In the genomic region with DNA sequence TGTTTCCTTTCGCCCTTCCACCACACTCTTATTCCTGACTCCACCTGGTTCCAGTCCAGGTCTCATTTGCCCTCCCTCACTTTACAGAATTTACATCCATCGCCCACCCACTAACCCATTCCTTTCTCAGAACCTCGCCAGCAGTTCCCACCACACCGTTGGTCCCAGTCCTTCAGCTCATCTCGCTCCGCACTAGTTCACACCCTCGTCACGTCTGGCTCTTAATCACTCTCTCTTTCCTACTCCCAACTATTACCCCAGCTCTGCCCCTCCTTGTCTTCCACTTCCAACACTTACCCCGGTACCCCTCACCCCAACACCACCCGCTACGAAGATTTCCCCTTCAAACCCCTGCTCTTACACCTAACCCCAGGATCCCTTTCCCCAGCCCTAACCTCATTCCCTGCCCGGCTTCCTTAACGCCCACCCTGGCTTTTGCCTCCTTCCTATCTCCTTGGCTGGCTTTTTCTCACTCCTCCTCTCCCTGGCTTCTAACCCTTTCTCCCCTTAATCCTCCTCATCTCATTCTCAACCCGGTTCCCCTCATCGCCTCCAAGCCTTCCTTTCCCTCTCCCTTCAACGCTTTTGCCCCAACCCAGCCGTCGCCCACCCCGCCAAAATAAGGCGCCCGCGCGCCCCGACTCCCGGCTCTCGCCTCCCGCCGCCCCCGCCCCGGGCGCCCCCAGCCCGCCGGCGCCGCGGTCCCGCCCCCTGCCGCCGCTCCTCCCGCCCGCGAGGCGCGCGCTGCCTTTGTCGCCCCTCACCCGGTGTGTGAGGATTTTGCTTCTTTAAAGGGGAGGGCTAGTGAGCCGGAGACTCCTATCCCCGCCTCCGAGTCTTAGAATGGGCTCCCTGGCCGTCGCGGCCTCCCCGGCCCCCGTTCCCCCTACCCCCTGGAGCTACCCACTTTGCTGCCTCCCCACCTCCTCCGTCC, we compare ENCODE assay signal across 9 cellular contexts. TPM values are rescaled to one million over a fixed set of nuclear protein-coding genes. Genes with fewer than 3 reads are reported as not detected.
DNase-seq lines count a peak whose midpoint lies in the region; TF ChIP-seq lines count a peak whose summit lies in the region.
"Had no signal": no experiment of that assay in that cellular context is flagged by ENCODE, and none has a peak within 500 bp of the region (broad histone marks: within the 10 kb centered on the region; RNA-seq: fewer than 3 reads in every experiment).

No MANE protein-coding gene starts in this region.

- no peak for TF ChIP-seq CTCF in HEK293 (tag by site-specific recombination; IDR thresholded peaks at IDR 0.05)

- no peaks in the 10 kb centered on the region for H3K36me3 Mint-ChIP-seq in immature natural killer cell

- POLR2A ChIA-PET in HEK293 (lab: Yijun Ruan, JAX): interaction anchor here (0.5 to 2.5 kb wide), 13 partner anchors 9 to 430 kb away, joined by 3 to 16 read pairs (median 4); a partner anchor contains a TSS

- H3K27ac ChIP-seq in HEK293 (ENCODE audit: extremely low read depth, low read depth, low read length): no peak overlapping the region; the same call in 1 of the 2 replicates

- peaks cover 0 to 3% (median 1%) of the 10 kb centered on the region in 3 donors for H3K27me3 Mint-ChIP-seq in immature natural killer cell (ENCODE audit: low read depth in 3 of 3)
- H3K27me3 Mint-ChIP-seq: dendritic cell treated with granulocyte-macrophage colony-stimulating factor and Interleukin-4, amounts not matched to agents 40 ng/mL and 50 ng/mL, for 4 days had no signal

- no peak overlapping the region for H3K4me3 Mint-ChIP-seq in immature natural killer cell
- H3K4me3 Mint-ChIP-seq: dendritic cell treated with granulocyte-macrophage colony-stimulating factor and Interleukin-4, amounts not matched to agents 40 ng/mL and 50 ng/mL, for 4 days had no signal

- H3K27ac Mint-ChIP-seq in immature natural killer cell: peak overlapping the region in 3 of 6 donors; percentile 90 to 96 (median 93)
- H3K27ac Mint-ChIP-seq: dendritic cell treated with granulocyte-macrophage colony-stimulating factor and Interleukin-4, amounts not matched to agents 40 ng/mL and 50 ng/mL, for 4 days had no signal

- peak overlapping the region; percentile 89 for H3K4me3 ChIP-seq in HEK293 (ENCODE audit: low read depth, low read length)

- DNase-seq in NCI-H510A treated with DMSO at 0.1 percent for 48 hours (lab: John Stamatoyannopoulos, UW): peak; percentile 90
- DNase-seq in NCI-H510A (lab: John Stamatoyannopoulos, UW): no peak
- peak; percentile 14 for DNase-seq in NCI-H1105 (lab: John Stamatoyannopoulos, UW)
- DNase-seq in activated naive CD8-positive, alpha-beta T cell treated with anti-CD3 and anti-CD28 coated beads, Interleukin-2, amount 50 U/mL, for 16 hours (ENCODE audit: low read depth, low spot score): peak; percentile 0
- peak in 2 of 3 donors; percentile 3 to 10 for DNase-seq in immature natural killer cell
- peak; percentile 15 for DNase-seq in stimulated activated CD8-positive, alpha-beta memory T cell treated with anti-CD3 and anti-CD28 coated beads, Interleukin-7, amount 100 ng/mL, for 24 hours (ENCODE audit: low read depth)
- no peak for DNase-seq in foreskin melanocyte

- no peaks in the 10 kb centered on the region for H3K9me3 Mint-ChIP-seq in immature natural killer cell
- H3K9me3 Mint-ChIP-seq: dendritic cell treated with granulocyte-macrophage colony-stimulating factor and Interleukin-4, amounts not matched to agents 40 ng/mL and 50 ng/mL, for 4 days had no signal

- CTCF ChIA-PET in HEK293 (lab: Yijun Ruan, JAX): interaction anchor here (0.5 to 3.1 kb wide), 5 partner anchors 27 to 192 kb away, joined by 3 to 17 read pairs (median 7); a partner anchor contains a TSS

- H3K9me3 ChIP-seq in HEK293 (ENCODE audit: control insufficient read depth, insufficient read depth, low read depth, low read length): no peaks in the 10 kb centered on the region

- peaks cover 0 to 4% of the 10 kb centered on the region in 2 experiments; a peak in 1 of 3 replicates for H3K36me3 ChIP-seq in HEK293 (ENCODE audit: control insufficient read depth in 2 of 2, insufficient read depth in 1 of 2, low read length in 2 of 2)

- peaks cover 11 to 12% of the 10 kb centered on the region in 2 donors for H3K4me1 Mint-ChIP-seq in immature natural killer cell

- peaks cover 9% of the 10 kb centered on the region; the same call in 1 of the 2 replicates for H3K4me1 ChIP-seq in HEK293 (ENCODE audit: control insufficient read depth, insufficient read depth, low read length)

TF ChIP-seq in HEK293, 187 proteins besides CTCF, POLR2A, EP300 and RAD21 (continues in another document):
- TF ChIP-seq ZBTB8A (tag by site-specific recombination; IDR thresholded peaks at IDR 0.05) (peak; percentile 80), HOXA7 (CRISPR knock-in tag; IDR thresholded peaks at IDR 0.05; ENCODE audit: borderline replicate concordance) (no peak), ZBTB1 (tag by site-specific recombination; IDR thresholded peaks at IDR 0.05) (no peak), ZNF549 (tag by site-specific recombination; IDR thresholded peaks at IDR 0.05) (no peak), BCL11B (tag by site-specific recombination; IDR thresholded peaks at IDR 0.05; ENCODE audit: low read depth) (no peak), GLI4 (tag by site-specific recombination; IDR thresholded peaks at IDR 0.05) (no peak), ZNF311 (tag by site-specific recombination; IDR thresholded peaks at IDR 0.05; ENCODE audit: borderline replicate concordance) (peak; percentile 51; the same call in 1 of the 2 replicates), HOXC10 (CRISPR knock-in tag; IDR thresholded peaks at IDR 0.05) (0 out of 2 replicates have a peak, but pooled peaks have one; percentile 30), ZFP69B (tag by site-specific recombination; IDR thresholded peaks at IDR 0.05) (0 out of 2 replicates have a peak, but pooled peaks have one; percentile 18), WT1 (tag by site-specific recombination; IDR thresholded peaks at IDR 0.05) (peak; percentile 27; the same call in 1 of the 2 replicates), ZNF426 (tag by site-specific recombination; IDR thresholded peaks at IDR 0.05) (no peak), ZNF366 (tag by site-specific recombination; conservative IDR thresholded peaks at IDR 0.05) (peak; percentile 54; the same call in 1 of the 2 replicates), ZBTB7A (tag by site-specific recombination; IDR thresholded peaks at IDR 0.05; ENCODE audit: low read depth) (peak; percentile 83; the same call in 1 of the 2 replicates), ZSCAN23 (tag by site-specific recombination; IDR thresholded peaks at IDR 0.05) (peak; percentile 66; the same call in 1 of the 2 replicates)
- TF ChIP-seq, protein P1, sequence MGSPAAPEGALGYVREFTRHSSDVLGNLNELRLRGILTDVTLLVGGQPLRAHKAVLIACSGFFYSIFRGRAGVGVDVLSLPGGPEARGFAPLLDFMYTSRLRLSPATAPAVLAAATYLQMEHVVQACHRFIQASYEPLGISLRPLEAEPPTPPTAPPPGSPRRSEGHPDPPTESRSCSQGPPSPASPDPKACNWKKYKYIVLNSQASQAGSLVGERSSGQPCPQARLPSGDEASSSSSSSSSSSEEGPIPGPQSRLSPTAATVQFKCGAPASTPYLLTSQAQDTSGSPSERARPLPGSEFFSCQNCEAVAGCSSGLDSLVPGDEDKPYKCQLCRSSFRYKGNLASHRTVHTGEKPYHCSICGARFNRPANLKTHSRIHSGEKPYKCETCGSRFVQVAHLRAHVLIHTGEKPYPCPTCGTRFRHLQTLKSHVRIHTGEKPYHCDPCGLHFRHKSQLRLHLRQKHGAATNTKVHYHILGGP (tag by site-specific recombination; IDR thresholded peaks at IDR 0.05): peak; percentile 16; the same call in 1 of the 2 replicates
- TF ChIP-seq, protein P2, sequence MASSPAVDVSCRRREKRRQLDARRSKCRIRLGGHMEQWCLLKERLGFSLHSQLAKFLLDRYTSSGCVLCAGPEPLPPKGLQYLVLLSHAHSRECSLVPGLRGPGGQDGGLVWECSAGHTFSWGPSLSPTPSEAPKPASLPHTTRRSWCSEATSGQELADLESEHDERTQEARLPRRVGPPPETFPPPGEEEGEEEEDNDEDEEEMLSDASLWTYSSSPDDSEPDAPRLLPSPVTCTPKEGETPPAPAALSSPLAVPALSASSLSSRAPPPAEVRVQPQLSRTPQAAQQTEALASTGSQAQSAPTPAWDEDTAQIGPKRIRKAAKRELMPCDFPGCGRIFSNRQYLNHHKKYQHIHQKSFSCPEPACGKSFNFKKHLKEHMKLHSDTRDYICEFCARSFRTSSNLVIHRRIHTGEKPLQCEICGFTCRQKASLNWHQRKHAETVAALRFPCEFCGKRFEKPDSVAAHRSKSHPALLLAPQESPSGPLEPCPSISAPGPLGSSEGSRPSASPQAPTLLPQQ (tag by site-specific recombination; IDR thresholded peaks at IDR 0.05): 0 out of 2 replicates have a peak, but pooled peaks have one; percentile 25

RNA-seq across cellular contexts. Expression of a gene that starts 0.5 kb away (rescaled TPM):
- under 1 TPM; 0.22 to 0.94 (median 0.62) TPM for polyA plus RNA-seq in immature natural killer cell

RNA-seq across cellular contexts. Expression of a gene that starts 26.3 kb away (rescaled TPM):
- 10 to 100 TPM in 2 of 3 donors, 1 to 10 TPM in 1; 5.9 to 11.5 (median 11.2) TPM for polyA plus RNA-seq in immature natural killer cell

RNA-seq across cellular contexts. Expression of a gene that starts 26.7 kb away (rescaled TPM):
- polyA plus RNA-seq in immature natural killer cell: 10 to 100 TPM; 10.1 to 16.5 (median 15.9) TPM

RNA-seq across cellular contexts. Expression of a gene that starts 47.0 kb away (rescaled TPM):
- 1,000 to 10,000 TPM in 2 of 3 donors, 100 to 1,000 TPM in 1; 782 to 1,087 (median 1,041) TPM for polyA plus RNA-seq in immature natural killer cell

Comparison
In these comparisons a context has a peak if more than half of its experiments do, and no peak if none do; other contexts are left out.
1. DNase-seq: peak in NCI-H510A treated with DMSO at 0.1 percent for 48 hours (single experiment), NCI-H1105 (single experiment), activated naive CD8-positive, alpha-beta T cell treated with anti-CD3 and anti-CD28 coated beads, Interleukin-2, amount 50 U/mL, for 16 hours (single experiment), immature natural killer cell (2 of 3) and stimulated activated CD8-positive, alpha-beta memory T cell treated with anti-CD3 and anti-CD28 coated beads, Interleukin-7, amount 100 ng/mL, for 24 hours (single experiment); none in NCI-H510A (single experiment) and foreskin melanocyte (single experiment).